8 cellular contexts compared by ENCODE assay signal in the genomic region with DNA sequence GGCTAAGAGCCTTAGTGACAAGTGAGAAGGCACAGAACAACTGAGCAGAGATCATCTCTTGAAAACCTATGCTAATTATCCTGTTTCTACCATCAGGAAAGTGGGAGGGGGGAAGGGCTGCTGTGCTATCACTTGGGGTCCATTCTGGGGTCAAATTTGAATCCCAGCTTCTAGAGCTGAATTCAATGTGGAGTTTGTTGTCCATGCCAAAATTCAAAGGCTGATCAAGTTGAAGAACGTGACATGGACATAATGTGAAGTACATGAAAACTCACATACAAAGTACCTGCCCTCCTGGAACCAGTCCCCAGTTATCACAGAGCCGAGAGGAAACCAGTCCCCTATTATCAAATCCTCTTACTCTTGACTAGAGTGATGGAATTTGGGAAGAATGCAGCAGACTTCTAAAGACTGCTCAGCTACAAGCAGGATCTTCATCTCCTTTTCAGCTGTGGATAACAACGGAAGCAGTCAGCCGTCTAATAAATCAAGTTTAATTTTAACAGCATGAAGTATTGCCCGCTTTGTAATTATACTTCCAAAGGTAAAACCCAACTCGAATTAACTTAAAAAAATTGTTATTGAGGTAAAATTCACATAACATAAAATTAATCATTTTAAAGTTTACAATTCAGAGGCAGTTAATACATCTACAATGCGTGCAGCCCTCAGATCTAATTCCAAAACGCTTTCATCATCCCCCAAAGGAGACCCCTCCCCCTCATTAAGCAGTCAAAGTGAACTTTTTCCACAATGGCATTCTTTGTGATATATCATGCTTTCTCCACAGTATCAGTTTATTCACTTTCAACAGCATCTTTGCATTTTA.
DNase-seq lines count a peak whose midpoint lies in the region; ATAC-seq and TF ChIP-seq lines count a peak whose summit lies in the region.

No MANE protein-coding gene starts in this region.

- peaks cover 5% of the 10 kb centered on the region for H3K9me3 Mint-ChIP-seq in activated naive CD4-positive, alpha-beta T cell treated with anti-CD3 and anti-CD28 coated beads, Interleukin-2, amount 50 U/mL, for 24 hours
- peaks cover 4% of the 10 kb centered on the region for H3K9me3 Mint-ChIP-seq in mesothelial cell of epicardium

- H3K4me3 ChIP-seq in cardiac fibroblast (replicated peaks in 1 of 2; ENCODE audit: low read depth in 2 of 2, low read length in 2 of 2) = no peak overlapping the region
- no peak overlapping the region for H3K4me3 ChIP-seq in aorta (ENCODE audit: low read length in 2 of 2)

- H3K36me3 Mint-ChIP-seq in activated naive CD4-positive, alpha-beta T cell treated with anti-CD3 and anti-CD28 coated beads, Interleukin-2, amount 50 U/mL, for 24 hours = peaks cover 25% of the 10 kb centered on the region
- peaks cover 9% of the 10 kb centered on the region for H3K36me3 Mint-ChIP-seq in mesothelial cell of epicardium

- 38 to 44% methylated on average over 8 of the region's 8 CpGs for whole genome bisulfite sequencing in aorta, 2 donors

- intact Hi-C loops in aorta (cut with DNase I) = no loop called here

- peaks cover 9 to 12% of the 10 kb centered on the region in 2 donors for H3K4me1 ChIP-seq in aorta (ENCODE audit: control insufficient read depth in 1 of 2, insufficient read depth in 2 of 2, low read length in 2 of 2)

- H3K9me3 ChIP-seq in aorta (ENCODE audit: control insufficient read depth, low read length) = no peaks in the 10 kb centered on the region

- no peaks in the 10 kb centered on the region for H3K27me3 Mint-ChIP-seq in activated naive CD4-positive, alpha-beta T cell treated with anti-CD3 and anti-CD28 coated beads, Interleukin-2, amount 50 U/mL, for 24 hours
- no peaks in the 10 kb centered on the region for H3K27me3 Mint-ChIP-seq in mesothelial cell of epicardium (ENCODE audit: low read depth)

- no peak for TF ChIP-seq CTCF in cardiac fibroblast (IDR thresholded peaks at IDR 0.05; ENCODE audit: low read depth, low read length)
- TF ChIP-seq CTCF in mesothelial cell of epicardium (IDR thresholded peaks at IDR 0.05; ENCODE audit: unreplicated experiment) = no peak

- peak overlapping the region; percentile 95 for H3K27ac Mint-ChIP-seq in activated naive CD4-positive, alpha-beta T cell treated with anti-CD3 and anti-CD28 coated beads, Interleukin-2, amount 50 U/mL, for 24 hours
- H3K27ac Mint-ChIP-seq in mesothelial cell of epicardium = peak overlapping the region; percentile 90

- H3K36me3 ChIP-seq in aorta (ENCODE audit: control insufficient read depth in 1 of 2, insufficient read depth in 2 of 2, low read length in 1 of 2) = no peaks in the 10 kb centered on the region

- ATAC-seq in aorta (ENCODE audit: low FRiP score) (no peak), GM19351 (IDR thresholded peaks at IDR 0.05; ENCODE audit: unreplicated experiment) (no peak)

- H3K4me3 Mint-ChIP-seq in activated naive CD4-positive, alpha-beta T cell treated with anti-CD3 and anti-CD28 coated beads, Interleukin-2, amount 50 U/mL, for 24 hours = peak overlapping the region; percentile 61
- peak overlapping the region; percentile 1 for H3K4me3 Mint-ChIP-seq in mesothelial cell of epicardium

- peaks cover 79% of the 10 kb centered on the region for H3K4me1 Mint-ChIP-seq in activated naive CD4-positive, alpha-beta T cell treated with anti-CD3 and anti-CD28 coated beads, Interleukin-2, amount 50 U/mL, for 24 hours
- H3K4me1 Mint-ChIP-seq in mesothelial cell of epicardium = peaks cover 63% of the 10 kb centered on the region

- H3K27ac ChIP-seq in aorta (ENCODE audit: low read depth in 1 of 2, low read length in 2 of 2) = peak overlapping the region; percentile 4 to 67

- H3K27me3 ChIP-seq in aorta (ENCODE audit: control insufficient read depth in 1 of 2, insufficient read depth in 2 of 2, low read length in 1 of 2) = no peaks in the 10 kb centered on the region

- no peak for DNase-seq in activated naive CD4-positive, alpha-beta T cell (lab: John Stamatoyannopoulos, UW)
- DNase-seq in cardiac fibroblast (ENCODE audit: low read depth in 2 of 2) = peak; percentile 66 to 78
- DNase-seq in mesothelial cell of epicardium (ENCODE audit: low spot score in 2 of 2, unreplicated experiment in 2 of 2) = no peak
- no peak for DNase-seq in aorta
- DNase-seq in NCI-H524 treated with DMSO at 0.1 percent for 48 hours (lab: John Stamatoyannopoulos, UW) = no peak
- no peak for DNase-seq in NCI-H2029 treated with DMSO at 0.1 percent for 48 hours (lab: John Stamatoyannopoulos, UW)

Comparison
In these comparisons a context has a peak if more than half of its experiments do, and no peak if none do; other contexts are left out.
1. DNase-seq: peak in cardiac fibroblast (2 of 2); none in activated naive CD4-positive, alpha-beta T cell (0 of 4), mesothelial cell of epicardium (0 of 2), aorta (0 of 2), NCI-H524 treated with DMSO at 0.1 percent for 48 hours (single experiment) and NCI-H2029 treated with DMSO at 0.1 percent for 48 hours (single experiment).